Comparison of ENCODE assay signal across 30 cellular contexts in the genomic region with DNA sequence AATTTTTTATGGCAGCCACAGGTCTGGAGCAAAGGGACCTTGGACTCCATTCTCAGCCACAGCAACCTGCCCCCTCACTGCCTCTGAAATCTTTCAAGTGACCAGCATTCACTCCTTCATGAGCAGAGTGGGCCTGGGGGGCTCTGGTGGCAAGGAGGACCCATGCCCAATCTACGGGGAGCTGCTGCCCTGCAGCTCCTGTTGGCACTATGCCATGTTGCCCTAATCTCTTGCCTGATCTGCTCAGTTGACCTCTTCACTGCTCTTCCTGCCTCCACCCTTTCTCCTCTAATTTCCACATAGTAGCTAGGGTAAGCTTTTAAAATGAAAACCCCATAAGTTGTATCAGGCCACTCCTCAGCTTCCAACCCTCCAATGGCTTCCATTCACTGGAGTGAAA.
"Had no signal": no experiment of that assay in that cellular context is flagged by ENCODE, and none has a peak within 500 bp of the region (broad histone marks: within the 10 kb centered on the region; RNA-seq: fewer than 3 reads in every experiment).

No MANE protein-coding gene starts in this region.

- H3K27ac Mint-ChIP-seq: activated B cell treated with CpG ODN at 0.5 μM for 24 hours; activated CD8-positive, alpha-beta memory T cell treated with anti-CD3 and anti-CD28 coated beads, Interleukin-2, amount 10 ng/mL, durations not matched to agents 7 days and 5 days; activated CD8-positive, alpha-beta T cell treated with anti-CD3 and anti-CD28 coated beads for 36 hours; activated naive CD4-positive, alpha-beta T cell treated with anti-CD3 and anti-CD28 coated beads, Interleukin-2, amount 50 U/mL, for 72 hours; activated naive CD8-positive, alpha-beta T cell treated with anti-CD3 and anti-CD28 coated beads, Interleukin-2, amount 10 ng/mL, durations not matched to agents 7 days and 5 days; activated T-cell treated with anti-CD3 and anti-CD28 coated beads, Interleukin-2, amount 50 U/mL, for 24 hours; activated T-helper 17 cell treated with anti-CD3 and anti-CD28 coated beads, Interleukin-2, amount 50 U/mL, for 72 hours; endodermal cell; T-helper 17 cell; T-helper 2 cell treated with Interferon-gamma antibody and Interleukin-4, amounts not matched to agents 5 μg/mL and 100 μg/mL, for 36 hours had no signal

- H3K4me3 Mint-ChIP-seq: activated B cell treated with CpG ODN at 0.5 μM for 24 hours; activated CD8-positive, alpha-beta memory T cell treated with anti-CD3 and anti-CD28 coated beads, Interleukin-2, amount 10 ng/mL, durations not matched to agents 7 days and 5 days; activated CD8-positive, alpha-beta T cell treated with anti-CD3 and anti-CD28 coated beads for 36 hours; activated naive CD8-positive, alpha-beta T cell treated with anti-CD3 and anti-CD28 coated beads, Interleukin-2, amount 10 ng/mL, durations not matched to agents 7 days and 5 days; activated T-cell treated with anti-CD3 and anti-CD28 coated beads, Interleukin-2, amount 50 U/mL, for 24 hours; activated T-helper 17 cell treated with anti-CD3 and anti-CD28 coated beads, Interleukin-2, amount 50 U/mL, for 72 hours; endodermal cell; T-helper 17 cell; T-helper 2 cell treated with Interferon-gamma antibody and Interleukin-4, amounts not matched to agents 5 μg/mL and 100 μg/mL, for 36 hours had no signal

- H3K9me3 Mint-ChIP-seq: activated T-helper 17 cell treated with anti-CD3 and anti-CD28 coated beads, Interleukin-2, amount 50 U/mL, for 72 hours had no signal

- DNase-seq: activated B cell treated with CpG ODN at 0.5 μM for 24 hours; activated CD4-positive, alpha-beta T cell treated with anti-CD3 and anti-CD28 coated beads for 48 hours; activated CD4-positive, alpha-beta T cell treated with anti-CD3 and anti-CD28 coated beads, Interleukin-2, amount 50 U/mL, for 1 hour; activated CD4-positive, alpha-beta T cell treated with anti-CD3 and anti-CD28 coated beads, Interleukin-2, amount 50 U/mL, for 48 hours; activated CD8-positive, alpha-beta memory T cell treated with anti-CD3 and anti-CD28 coated beads, Interleukin-2, amount 10 ng/mL, durations not matched to agents 7 days and 5 days; activated CD8-positive, alpha-beta memory T cell treated with anti-CD3 and anti-CD28 coated beads, Interleukin-2, amount 50 U/mL, for 4 hours; activated CD8-positive, alpha-beta T cell treated with anti-CD3 and anti-CD28 coated beads for 36 hours; activated effector memory CD4-positive, alpha-beta T cell treated with Interleukin-2 at 50 U/mL for 16 hours; activated gamma-delta T cell treated with Interleukin-2 at 50 U/mL for 16 hours; activated naive CD4-positive, alpha-beta T cell treated with Interleukin-2 at 50 U/mL for 16 hours; activated naive CD8-positive, alpha-beta T cell treated with anti-CD3 and anti-CD28 coated beads, Interleukin-2, amount 10 ng/mL, durations not matched to agents 7 days and 5 days; activated T-cell treated with anti-CD3 and anti-CD28 coated beads for 4 hours; activated T-cell treated with anti-CD3 and anti-CD28 coated beads, Interleukin-2, amount 50 U/mL, for 24 hours; caudate nucleus; colonic mucosa; dorsolateral prefrontal cortex; effector memory CD4-positive, alpha-beta T cell; endodermal cell; foreskin keratinocyte; gastrocnemius medialis; glutamatergic neuron; heart right ventricle; SW 1271; T-helper 1 cell; T-helper 17 cell; T1000; WERI-Rb-1 had no signal

- H3K27me3 Mint-ChIP-seq: activated B cell treated with CpG ODN at 0.5 μM for 24 hours; activated CD8-positive, alpha-beta memory T cell treated with anti-CD3 and anti-CD28 coated beads, Interleukin-2, amount 10 ng/mL, durations not matched to agents 7 days and 5 days; activated naive CD8-positive, alpha-beta T cell treated with anti-CD3 and anti-CD28 coated beads, Interleukin-2, amount 10 ng/mL, durations not matched to agents 7 days and 5 days; activated T-cell treated with anti-CD3 and anti-CD28 coated beads, Interleukin-2, amount 50 U/mL, for 24 hours; activated T-helper 17 cell treated with anti-CD3 and anti-CD28 coated beads, Interleukin-2, amount 50 U/mL, for 72 hours; T-helper 17 cell had no signal
